In genomic region chr19:11887618-11888531, GRCh38 we compare ENCODE assay signal across 8 cellular contexts. TPM values are rescaled to one million over a fixed set of nuclear protein-coding genes. Genes with fewer than 3 reads are reported as not detected.
A peak's percentile ranks its signal among the peaks of the same experiment; 100 is the strongest.
DNase-seq lines count a peak whose midpoint lies in the region; ATAC-seq and TF ChIP-seq lines count a peak whose summit lies in the region.

ZNF69 (plus strand) TSS chr19:11887782; CDS start chr19:11887924, 142 bp downstream.

- intact Hi-C loops in upper lobe of right lung (cut with DNase I): no loop called here

- DNase-seq in GM10266 (ENCODE audit: extremely low spot score) (peak; percentile 35), LNCaP clone FGC (ENCODE audit: low read depth) (no peak), T-helper 2 cell (peak; percentile 10 to 45 (median 29)), astrocyte of the cerebellum (ENCODE audit: low read depth) (peak; percentile 27), hippocampal formation (lab: John Stamatoyannopoulos, UW) (peak; percentile 45 to 78), pulmonary artery endothelial cell (ENCODE audit: low read depth, low spot score) (peak; percentile 8), upper lobe of right lung (peak; percentile 93), HCEC 1CT (no peak)

- peaks cover 8% of the 10 kb centered on the region for H3K4me1 ChIP-seq in upper lobe of right lung

- H3K9me3 ChIP-seq in upper lobe of right lung: no peaks in the 10 kb centered on the region

- peak; percentile 98 for ATAC-seq in upper lobe of right lung

- in situ Hi-C loops in astrocyte of the cerebellum (cut with HindIII; ENCODE audit: low sequenced_read_pairs): no loop called here

- H3K36me3 ChIP-seq in upper lobe of right lung: no peaks in the 10 kb centered on the region

- TF ChIP-seq CTCF in GM10266 (IDR thresholded peaks at IDR 0.05; ENCODE audit: control insufficient read depth, insufficient read depth, low read depth, missing control alignments): peak; percentile 29
- TF ChIP-seq CTCF in LNCaP clone FGC (IDR thresholded peaks at IDR 0.05; ENCODE audit: control insufficient read depth, extremely low read depth, insufficient read depth): no peak
- peak; percentile 22 for TF ChIP-seq CTCF in astrocyte of the cerebellum (IDR thresholded peaks at IDR 0.05; ENCODE audit: low read depth, low read length, missing control alignments)
- TF ChIP-seq CTCF in upper lobe of right lung (IDR thresholded peaks at IDR 0.05): peak; percentile 39

- H3K4me3 ChIP-seq in LNCaP clone FGC (ENCODE audit: low read depth, low read length): peak within 1 kb of the TSS; percentile 30
- peak within 1 kb of the TSS; percentile 74 for H3K4me3 ChIP-seq in astrocyte of the cerebellum (ENCODE audit: low read depth, low read length)
- H3K4me3 ChIP-seq in upper lobe of right lung: peak within 1 kb of the TSS; percentile 74

- H3K27ac ChIP-seq in upper lobe of right lung: peak within 1 kb of the TSS; percentile 89

- H3K27me3 ChIP-seq in upper lobe of right lung: no peaks in the 10 kb centered on the region

RNA-seq across cellular contexts. Expression of gene ZNF69, which starts in this region (rescaled TPM):
- 1.1 and 11.1 TPM in 2 replicates for total RNA-seq in pulmonary artery endothelial cell
- total RNA-seq in upper lobe of right lung: 12.2 TPM

Comparison
In these comparisons a context has a peak if more than half of its experiments do, and no peak if none do; other contexts are left out.
1. DNase-seq: peak in GM10266 (single experiment), T-helper 2 cell (5 of 5), astrocyte of the cerebellum (single experiment), hippocampal formation (2 of 2), pulmonary artery endothelial cell (single experiment) and upper lobe of right lung (single experiment); none in LNCaP clone FGC (single experiment) and HCEC 1CT (single experiment).
2. Peak in every context shown above with its lines, with median percentiles within 50 percentile points of each other: H3K4me3 ChIP-seq.